1 cellular context compared by ENCODE assay signal in genomic region chrX:86383681-86384540, GRCh38.
TF ChIP-seq lines count a peak whose summit lies in the region.

No MANE protein-coding gene starts in this region.

TF ChIP-seq in GM23338, 12 proteins besides CTCF, POLR2A, EP300 and RAD21 (continued from another document):
- TF ChIP-seq REST (IDR thresholded peaks at IDR 0.05; ENCODE audit: unreplicated experiment): no peak
- no peak for TF ChIP-seq ZNF462 (CRISPR knock-in tag; IDR thresholded peaks at IDR 0.05)
- TF ChIP-seq NANOG (IDR thresholded peaks at IDR 0.05; ENCODE audit: borderline replicate concordance): no peak
- no peak for TF ChIP-seq ZNF114 (CRISPR knock-in tag; IDR thresholded peaks at IDR 0.05)
- no peak for TF ChIP-seq EZH2phosphoT487 (IDR thresholded peaks at IDR 0.05; ENCODE audit: unreplicated experiment)
- TF ChIP-seq STAT1 (IDR thresholded peaks at IDR 0.05; ENCODE audit: unreplicated experiment): no peak
- no peak for TF ChIP-seq CREB1 (CRISPR knock-in tag; IDR thresholded peaks at IDR 0.05; ENCODE audit: low read depth)
- no peak for TF ChIP-seq EZH2 (IDR thresholded peaks at IDR 0.05; ENCODE audit: low read depth, unreplicated experiment)
- TF ChIP-seq JUNB (IDR thresholded peaks at IDR 0.05; ENCODE audit: unreplicated experiment): no peak
- TF ChIP-seq POLR2AphosphoS5 (IDR thresholded peaks at IDR 0.05; ENCODE audit: low read depth): no peak
